ENCODE assay signal across 15 cellular contexts in genomic region chr14:97703006-97703760, GRCh38.
DNase-seq lines count a peak whose midpoint lies in the region; ATAC-seq and TF ChIP-seq lines count a peak whose summit lies in the region.
"Had no signal": no experiment of that assay in that cellular context is flagged by ENCODE, and none has a peak within 500 bp of the region (broad histone marks: within the 10 kb centered on the region; RNA-seq: fewer than 3 reads in every experiment).

No MANE protein-coding gene starts in this region.

- H3K27me3 Mint-ChIP-seq in activated CD4-positive, alpha-beta T cell treated with anti-CD3 and anti-CD28 coated beads, Interleukin-2, amount 10 ng/mL, durations not matched to agents 24 days and 14 days = no peaks in the 10 kb centered on the region
- no peaks in the 10 kb centered on the region for H3K27me3 Mint-ChIP-seq in central memory CD8-positive, alpha-beta T cell
- H3K27me3 Mint-ChIP-seq in stimulated activated naive CD8-positive, alpha-beta T cell treated with anti-CD3 and anti-CD28 coated beads, Interleukin-15, Interleukin-2, amounts not matched to agents 100 ng/mL and 50 ng/mL, for 24 hours = no peaks in the 10 kb centered on the region

- H3K4me3 ChIP-seq in foreskin fibroblast (ENCODE audit: low read depth in 1 of 2, low read length in 2 of 2) = no peak overlapping the region
- H3K4me3 ChIP-seq: A549, right atrium auricular region had no signal

- DNase-seq in activated CD4-positive, alpha-beta T cell treated with anti-CD3 and anti-CD28 coated beads, Interleukin-2, amount 10 ng/mL, durations not matched to agents 24 days and 14 days = peak; percentile 80
- DNase-seq in activated CD4-positive, alpha-beta T cell treated with anti-CD3 and anti-CD28 coated beads for 1 hour = no peak
- DNase-seq in central memory CD8-positive, alpha-beta T cell (ENCODE audit: low spot score in 2 of 2) = no peak
- DNase-seq in D341Med (ENCODE audit: low spot score) = no peak
- DNase-seq in foreskin fibroblast = no peak
- DNase-seq: Kasumi-1; left ventricle myocardium superior; naive B cell; stimulated activated naive CD4-positive, alpha-beta T cell treated with Interleukin-2 at 50 U/mL for 16 hours; T-helper 9 cell had no signal

- H3K9me3 Mint-ChIP-seq in activated CD4-positive, alpha-beta T cell treated with anti-CD3 and anti-CD28 coated beads, Interleukin-2, amount 10 ng/mL, durations not matched to agents 24 days and 14 days = peaks cover 13% of the 10 kb centered on the region
- peaks cover 5% of the 10 kb centered on the region for H3K9me3 Mint-ChIP-seq in central memory CD8-positive, alpha-beta T cell
- peaks cover 7% of the 10 kb centered on the region for H3K9me3 Mint-ChIP-seq in stimulated activated naive CD8-positive, alpha-beta T cell treated with anti-CD3 and anti-CD28 coated beads, Interleukin-15, Interleukin-2, amounts not matched to agents 100 ng/mL and 50 ng/mL, for 24 hours

- H3K4me3 Mint-ChIP-seq in activated CD4-positive, alpha-beta T cell treated with anti-CD3 and anti-CD28 coated beads, Interleukin-2, amount 10 ng/mL, durations not matched to agents 24 days and 14 days = peak overlapping the region; percentile 66
- H3K4me3 Mint-ChIP-seq in central memory CD8-positive, alpha-beta T cell = peak overlapping the region; percentile 68
- peak overlapping the region; percentile 53 for H3K4me3 Mint-ChIP-seq in stimulated activated naive CD8-positive, alpha-beta T cell treated with anti-CD3 and anti-CD28 coated beads, Interleukin-15, Interleukin-2, amounts not matched to agents 100 ng/mL and 50 ng/mL, for 24 hours
- H3K4me3 Mint-ChIP-seq: naive B cell had no signal

- peak overlapping the region; percentile 70 for H3K27ac Mint-ChIP-seq in activated CD4-positive, alpha-beta T cell treated with anti-CD3 and anti-CD28 coated beads, Interleukin-2, amount 10 ng/mL, durations not matched to agents 24 days and 14 days
- peak overlapping the region; percentile 82 for H3K27ac Mint-ChIP-seq in central memory CD8-positive, alpha-beta T cell (ENCODE audit: low read depth)
- peak overlapping the region; percentile 83 for H3K27ac Mint-ChIP-seq in stimulated activated naive CD8-positive, alpha-beta T cell treated with anti-CD3 and anti-CD28 coated beads, Interleukin-15, Interleukin-2, amounts not matched to agents 100 ng/mL and 50 ng/mL, for 24 hours
- H3K27ac Mint-ChIP-seq: naive B cell had no signal

- peak; percentile 62 to 63 for ATAC-seq in activated CD4-positive, CD25-positive, alpha-beta regulatory T cell treated with anti-CD3 and anti-CD28 coated beads, Interleukin-2, amount 50 U/mL, for 24 hours
- ATAC-seq in central memory CD8-positive, alpha-beta T cell (replicated peaks; ENCODE audit: extremely low read depth, poor library complexity, severe bottlenecking) = peak; percentile 25
- no peak for ATAC-seq in GM18520 (IDR thresholded peaks at IDR 0.05; ENCODE audit: unreplicated experiment)
- ATAC-seq: A549, left ventricle myocardium superior had no signal

- H3K4me1 Mint-ChIP-seq in activated CD4-positive, alpha-beta T cell treated with anti-CD3 and anti-CD28 coated beads, Interleukin-2, amount 10 ng/mL, durations not matched to agents 24 days and 14 days = peaks cover 65% of the 10 kb centered on the region
- H3K4me1 Mint-ChIP-seq in central memory CD8-positive, alpha-beta T cell = peaks cover 83% of the 10 kb centered on the region
- peaks cover 66% of the 10 kb centered on the region for H3K4me1 Mint-ChIP-seq in stimulated activated naive CD8-positive, alpha-beta T cell treated with anti-CD3 and anti-CD28 coated beads, Interleukin-15, Interleukin-2, amounts not matched to agents 100 ng/mL and 50 ng/mL, for 24 hours (ENCODE audit: low read depth)
- H3K4me1 Mint-ChIP-seq: naive B cell had no signal

- peaks cover 10% of the 10 kb centered on the region for H3K36me3 Mint-ChIP-seq in activated CD4-positive, alpha-beta T cell treated with anti-CD3 and anti-CD28 coated beads, Interleukin-2, amount 10 ng/mL, durations not matched to agents 24 days and 14 days (ENCODE audit: low read depth)
- H3K36me3 Mint-ChIP-seq in central memory CD8-positive, alpha-beta T cell (ENCODE audit: insufficient read depth) = peaks cover 6% of the 10 kb centered on the region
- no peaks in the 10 kb centered on the region for H3K36me3 Mint-ChIP-seq in stimulated activated naive CD8-positive, alpha-beta T cell treated with anti-CD3 and anti-CD28 coated beads, Interleukin-15, Interleukin-2, amounts not matched to agents 100 ng/mL and 50 ng/mL, for 24 hours (ENCODE audit: low read depth)

- TF ChIP-seq CTCF in foreskin fibroblast (IDR thresholded peaks at IDR 0.05; ENCODE audit: low read depth, low read length) = no peak

- intact Hi-C loops in activated CD4-positive, alpha-beta T cell treated with anti-CD3 and anti-CD28 coated beads, Interleukin-2, amount 10 ng/mL, durations not matched to agents 24 days and 14 days (cut with micrococcal nuclease) = loop anchor here (10.0 kb wide), 3 partner anchors 272 to 398 kb away; no protein-coding TSS in a partner anchor
